In the genomic region with DNA sequence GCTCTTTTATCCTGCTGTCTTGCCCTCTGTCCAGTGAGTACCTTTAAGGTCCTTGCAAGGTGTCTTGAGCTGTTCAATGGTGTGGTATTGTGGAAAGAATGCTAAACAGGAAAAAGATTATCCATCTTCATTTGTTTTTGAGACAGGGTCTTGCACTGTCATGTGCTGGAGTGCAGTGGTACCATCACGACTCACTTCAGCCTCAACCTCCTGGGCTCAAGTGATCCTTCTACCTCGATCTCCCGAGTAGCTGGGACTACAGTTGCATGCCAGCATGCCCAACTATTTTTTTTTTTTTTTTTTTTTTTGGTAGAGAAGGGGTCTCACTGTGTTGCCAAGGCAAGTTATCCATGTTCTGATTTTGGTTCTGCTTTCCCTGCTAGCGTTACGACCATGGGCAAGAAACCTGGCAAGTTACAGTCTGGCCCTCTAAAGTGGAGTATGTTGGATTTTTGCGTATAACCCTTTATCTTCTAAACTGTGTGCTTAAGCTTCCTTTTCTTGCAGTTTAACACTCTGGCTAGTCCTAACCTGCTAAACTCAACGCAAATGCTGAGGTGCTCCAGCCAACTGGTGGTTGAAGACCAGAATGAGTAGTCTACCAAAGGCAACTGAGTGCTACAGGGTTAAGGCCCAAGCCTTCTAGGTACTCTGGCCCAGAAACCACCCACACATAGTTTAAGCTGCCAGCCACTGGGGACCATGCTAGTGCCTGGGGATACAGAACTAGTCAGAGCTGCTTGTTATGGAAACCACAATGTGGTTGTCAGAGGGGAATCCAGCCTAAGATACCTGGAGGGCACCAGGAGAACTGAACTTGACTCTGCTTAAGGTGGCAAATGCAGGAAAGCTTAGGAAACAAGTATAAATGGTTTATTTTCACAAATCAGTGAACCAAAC, we compare ENCODE assay signal across 1 cellular context.
TF ChIP-seq lines count a peak whose summit lies in the region.

No MANE protein-coding gene starts in this region.

TF ChIP-seq in IMR-90, 13 proteins besides CTCF, POLR2A, EP300 and RAD21:
- no peak for TF ChIP-seq MAFK (IDR thresholded peaks at IDR 0.05; ENCODE audit: low read depth, low read length)
- TF ChIP-seq RFX5 (IDR thresholded peaks at IDR 0.05; ENCODE audit: low read depth, low read length) = no peak
